17 cellular contexts compared by ENCODE assay signal in the genomic region with DNA sequence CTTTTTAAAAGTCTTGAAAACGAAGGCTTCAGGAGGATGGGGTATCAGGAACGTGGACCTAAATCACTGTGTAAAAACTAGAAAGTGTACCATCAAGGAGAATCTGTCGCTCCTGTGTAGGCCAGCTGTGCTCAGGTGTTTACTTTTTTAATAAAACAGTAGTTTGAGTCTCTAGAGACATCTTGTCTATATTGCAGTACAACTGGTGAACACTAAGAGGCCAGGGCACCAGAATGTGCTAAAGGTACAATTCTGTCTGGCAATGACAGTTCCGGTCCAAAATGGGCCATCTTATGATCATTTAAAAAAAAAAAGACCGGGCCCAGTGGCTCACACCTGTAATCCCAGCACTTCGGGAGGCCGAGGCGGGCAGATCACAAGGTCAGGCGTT.
DNase-seq lines count a peak whose midpoint lies in the region; ATAC-seq, FAIRE-seq and TF ChIP-seq lines count a peak whose summit lies in the region.
"Had no signal": no experiment of that assay in that cellular context is flagged by ENCODE, and none has a peak within 500 bp of the region (broad histone marks: within the 10 kb centered on the region; RNA-seq: fewer than 3 reads in every experiment).

No MANE protein-coding gene starts in this region.

- CTCF ChIA-PET in CD4-positive, alpha-beta T cell (lab: Charles Lee): interaction anchor here (1.2 kb wide), 1 partner anchor 8 kb away, joined by 3 read pairs; no protein-coding TSS in a partner anchor

- no peaks in the 10 kb centered on the region for H3K27me3 Mint-ChIP-seq in CD4-positive, alpha-beta T cell
- H3K27me3 Mint-ChIP-seq in endodermal cell (ENCODE audit: insufficient read depth) (peaks cover 2% of the 10 kb centered on the region), nephron (ENCODE audit: low read depth) (no peaks in the 10 kb centered on the region)
- no peaks in the 10 kb centered on the region for H3K27me3 Mint-ChIP-seq in activated naive CD8-positive, alpha-beta T cell treated with anti-CD3 and anti-CD28 coated beads, Interleukin-2, amount 50 U/mL, for 24 hours

- H3K9me3 ChIP-seq in CD4-positive, alpha-beta T cell (ENCODE audit: control insufficient read depth, low read length): no peaks in the 10 kb centered on the region
- H3K9me3 ChIP-seq in endodermal cell (ENCODE audit: control insufficient read depth, low read length): no peaks in the 10 kb centered on the region
- H3K9me3 ChIP-seq: adrenal gland had no signal

- peak overlapping the region; percentile 54 for H3K27ac Mint-ChIP-seq in CD4-positive, alpha-beta T cell
- no peak overlapping the region for H3K27ac Mint-ChIP-seq in endodermal cell
- H3K27ac Mint-ChIP-seq in nephron: peak overlapping the region in 2 of 3 experiments; percentile 25 to 32
- H3K27ac Mint-ChIP-seq in activated naive CD8-positive, alpha-beta T cell treated with anti-CD3 and anti-CD28 coated beads, Interleukin-2, amount 50 U/mL, for 24 hours: no peak overlapping the region
- H3K27ac Mint-ChIP-seq: immature natural killer cell had no signal

- no peaks in the 10 kb centered on the region for H3K36me3 ChIP-seq in endodermal cell (ENCODE audit: control insufficient read depth, insufficient read depth, low read length)
- H3K36me3 ChIP-seq: adrenal gland had no signal

- ATAC-seq in CD4-positive, alpha-beta T cell (ENCODE audit: poor library complexity): peak; percentile 64
- ATAC-seq in activated naive CD8-positive, alpha-beta T cell treated with anti-CD3 and anti-CD28 coated beads, Interleukin-2, amount 50 U/mL, for 24 hours: no peak
- no peak for ATAC-seq in HG03521 (IDR thresholded peaks at IDR 0.05; ENCODE audit: unreplicated experiment)

- no peak for FAIRE-seq in RCC 7860 (lab: Jason Lieb, UNC)
- FAIRE-seq: endometrium, G401.6 had no signal

- no peaks in the 10 kb centered on the region for H3K27me3 ChIP-seq in CD4-positive, alpha-beta T cell (ENCODE audit: control insufficient read depth, insufficient read depth, low read length)
- H3K27me3 ChIP-seq in endodermal cell (ENCODE audit: control insufficient read depth, insufficient read depth, low read length, poor library complexity, severe bottlenecking): no peaks in the 10 kb centered on the region
- H3K27me3 ChIP-seq: adrenal gland had no signal

- TF ChIP-seq CTCF in CD4-positive, alpha-beta T cell (IDR thresholded peaks at IDR 0.05): no peak
- TF ChIP-seq CTCF in LNCaP clone FGC (IDR thresholded peaks at IDR 0.05; ENCODE audit: control insufficient read depth, extremely low read depth, insufficient read depth): no peak
- no peak for TF ChIP-seq CTCF in endodermal cell (conservative IDR thresholded peaks at IDR 0.05)
- TF ChIP-seq CTCF in nephron (IDR thresholded peaks at IDR 0.05; ENCODE audit: unreplicated experiment in 3 of 3): no peak

- DNase-seq in CD4-positive, alpha-beta T cell: no peak
- DNase-seq in LNCaP clone FGC (ENCODE audit: low read depth): peak; percentile 66
- DNase-seq in endodermal cell: peak; percentile 4
- DNase-seq in activated naive CD8-positive, alpha-beta T cell treated with anti-CD3 and anti-CD28 coated beads, Interleukin-2, amount 50 U/mL, for 24 hours: no peak
- no peak for DNase-seq in RCC 7860 (ENCODE audit: low spot score)
- DNase-seq: activated CD4-positive, CD25-positive, alpha-beta regulatory T cell treated with anti-CD3 and anti-CD28 coated beads, Interleukin-2, amount 50 U/mL, for 72 hours; central memory CD4-positive, alpha-beta T cell; immature natural killer cell; mesendoderm; Right ventricle myocardium superior; stimulated activated CD4-positive, alpha-beta T cell treated with anti-CD3 and anti-CD28 coated beads, Interleukin-12 subunit alpha, Interleukin-12 subunit beta, amount 100 ng/mL, for 4 hours; T-helper 2 cell had no signal

- no peak overlapping the region for H3K9ac ChIP-seq in endodermal cell (ENCODE audit: extremely low read depth, low read length, poor library complexity, severe bottlenecking)

- no peak overlapping the region for H3K27ac ChIP-seq in CD4-positive, alpha-beta T cell (ENCODE audit: low read depth, low read length)
- no peak overlapping the region for H3K27ac ChIP-seq in endodermal cell (ENCODE audit: low read depth, low read length)
- H3K27ac ChIP-seq: adrenal gland had no signal

- POLR2A ChIA-PET in CD4-positive, alpha-beta T cell (lab: Charles Lee): no interaction called here

- intact Hi-C loops in CD4-positive, alpha-beta T cell (cut with DNase I, micrococcal nuclease): no loop called here

- H3K36me3 Mint-ChIP-seq in CD4-positive, alpha-beta T cell (ENCODE audit: low read depth): peaks cover 69% of the 10 kb centered on the region
- H3K36me3 Mint-ChIP-seq in endodermal cell (ENCODE audit: low read depth): no peaks in the 10 kb centered on the region
- H3K36me3 Mint-ChIP-seq in nephron (ENCODE audit: low read depth): no peaks in the 10 kb centered on the region
- peaks cover 35% of the 10 kb centered on the region for H3K36me3 Mint-ChIP-seq in activated naive CD8-positive, alpha-beta T cell treated with anti-CD3 and anti-CD28 coated beads, Interleukin-2, amount 50 U/mL, for 24 hours (ENCODE audit: low read depth)

- no peak overlapping the region for H3K4me3 Mint-ChIP-seq in CD4-positive, alpha-beta T cell
- H3K4me3 Mint-ChIP-seq in endodermal cell (no peak overlapping the region), nephron (no peak overlapping the region)
- H3K4me3 Mint-ChIP-seq in activated naive CD8-positive, alpha-beta T cell treated with anti-CD3 and anti-CD28 coated beads, Interleukin-2, amount 50 U/mL, for 24 hours: no peak overlapping the region
- H3K4me3 Mint-ChIP-seq: immature natural killer cell had no signal

- 94 to 96% methylated on average over 8 to 9 of the region's 9 CpGs for WGBS in endodermal cell (ENCODE audit: insufficient coverage in 1 of 2, insufficient read length in 1 of 2), 2 experiments

- H3K4me3 ChIP-seq in LNCaP clone FGC (ENCODE audit: low read depth, low read length) (no peak overlapping the region), endodermal cell (ENCODE audit: low read length) (no peak overlapping the region)
- H3K4me3 ChIP-seq: adrenal gland had no signal

- H3K4me1 ChIP-seq in endodermal cell (ENCODE audit: control insufficient read depth, insufficient read depth, low read length): peaks cover 12% of the 10 kb centered on the region
- H3K4me1 ChIP-seq: adrenal gland had no signal

- no peaks in the 10 kb centered on the region for H3K9me3 Mint-ChIP-seq in CD4-positive, alpha-beta T cell
- H3K9me3 Mint-ChIP-seq in endodermal cell (no peaks in the 10 kb centered on the region), nephron (no peaks in the 10 kb centered on the region)
- no peaks in the 10 kb centered on the region for H3K9me3 Mint-ChIP-seq in activated naive CD8-positive, alpha-beta T cell treated with anti-CD3 and anti-CD28 coated beads, Interleukin-2, amount 50 U/mL, for 24 hours
- H3K9me3 Mint-ChIP-seq: immature natural killer cell had no signal

- H3K4me1 Mint-ChIP-seq in CD4-positive, alpha-beta T cell (ENCODE audit: low read depth): peaks cover 18% of the 10 kb centered on the region
- peaks cover 18% of the 10 kb centered on the region for H3K4me1 Mint-ChIP-seq in endodermal cell
- H3K4me1 Mint-ChIP-seq in nephron: peaks cover 17% of the 10 kb centered on the region
- H3K4me1 Mint-ChIP-seq in activated naive CD8-positive, alpha-beta T cell treated with anti-CD3 and anti-CD28 coated beads, Interleukin-2, amount 50 U/mL, for 24 hours: peaks cover 3% of the 10 kb centered on the region
- H3K4me1 Mint-ChIP-seq: immature natural killer cell had no signal

Comparison
In these comparisons a context has a peak if more than half of its experiments do, and no peak if none do; other contexts are left out.
1. DNase-seq: peak in LNCaP clone FGC (single experiment) and endodermal cell (single experiment); none in CD4-positive, alpha-beta T cell (0 of 10), activated naive CD8-positive, alpha-beta T cell treated with anti-CD3 and anti-CD28 coated beads, Interleukin-2, amount 50 U/mL, for 24 hours (single experiment) and RCC 7860 (single experiment).
2. H3K27ac Mint-ChIP-seq: peak in CD4-positive, alpha-beta T cell (single experiment) and nephron (2 of 3); none in endodermal cell (single experiment) and activated naive CD8-positive, alpha-beta T cell treated with anti-CD3 and anti-CD28 coated beads, Interleukin-2, amount 50 U/mL, for 24 hours (single experiment).